ENCODE assay signal across 8 cellular contexts in the genomic region with DNA sequence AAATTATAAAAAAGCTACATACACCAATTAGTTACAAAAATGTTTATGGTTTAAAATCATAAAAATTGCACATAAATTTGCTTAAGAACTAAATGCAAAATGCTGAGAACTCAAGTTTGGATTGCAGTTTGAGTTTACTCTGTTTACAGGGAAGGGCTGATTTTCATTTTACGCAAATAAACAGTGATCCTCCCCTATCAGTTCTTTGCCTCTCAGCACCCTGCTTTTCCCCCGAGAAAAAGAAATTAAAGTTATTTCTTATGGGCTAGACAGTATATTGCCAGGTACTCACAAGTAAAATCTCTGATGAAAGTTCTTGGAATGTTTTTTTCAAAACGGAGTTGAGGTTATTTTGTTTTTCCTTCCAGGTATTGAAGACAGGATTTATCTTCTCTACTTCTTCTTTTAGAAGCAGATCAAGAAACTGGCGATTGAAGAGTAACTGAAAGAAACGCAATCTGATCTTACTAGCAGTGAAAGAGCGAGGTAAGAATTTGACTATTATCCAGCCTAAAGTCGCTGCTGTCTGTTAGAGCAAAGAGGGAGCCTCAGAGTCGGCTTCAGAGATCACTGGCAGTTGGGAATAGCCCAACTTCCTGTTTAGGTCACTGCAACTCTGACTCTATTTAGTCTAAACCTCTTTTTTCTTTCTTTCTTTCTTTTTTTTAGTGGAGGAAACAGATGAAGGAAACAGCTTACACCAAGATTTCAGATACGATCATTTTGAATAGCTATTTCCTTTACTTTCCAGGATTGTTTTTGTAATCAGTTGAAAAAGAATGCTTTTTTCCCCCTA. TPM values are rescaled to one million over a fixed set of nuclear protein-coding genes. Genes with fewer than 3 reads are reported as not detected.
DNase-seq lines count a peak whose midpoint lies in the region; TF ChIP-seq lines count a peak whose summit lies in the region.

Gene TFPI (minus strand): TSS at position 528 of the 796 bp plus-strand sequence. CDS start 50,667 bp downstream, outside the sequence.

- peak within 1 kb of the TSS; percentile 69 for H3K4me3 Mint-ChIP-seq in activated CD4-positive, alpha-beta T cell treated with anti-CD3 and anti-CD28 coated beads, Interleukin-2, amount 10 ng/mL, durations not matched to agents 24 days and 14 days
- H3K4me3 Mint-ChIP-seq in activated naive CD8-positive, alpha-beta T cell treated with anti-CD3 and anti-CD28 coated beads for 36 hours = peak within 1 kb of the TSS; percentile 32

- TF ChIP-seq CTCF in left ventricle myocardium inferior (IDR thresholded peaks at IDR 0.05; ENCODE audit: borderline replicate concordance) (no peak), retinal pigment epithelial cell (conservative IDR thresholded peaks at IDR 0.05; ENCODE audit: low read depth, low read length) (no peak)

- no peaks in the 10 kb centered on the region for H3K27me3 ChIP-seq in left ventricle myocardium inferior (ENCODE audit: low read depth)

- no peaks in the 10 kb centered on the region for H3K9me3 ChIP-seq in left ventricle myocardium inferior (replicated peaks)

- H3K36me3 ChIP-seq in left ventricle myocardium inferior = no peaks in the 10 kb centered on the region

- H3K4me3 ChIP-seq in left ventricle myocardium inferior (peak within 1 kb of the TSS; percentile 66), retinal pigment epithelial cell (ENCODE audit: low read length) (peak within 1 kb of the TSS; percentile 61)

- peaks cover 8% of the 10 kb centered on the region for H3K4me1 Mint-ChIP-seq in activated CD4-positive, alpha-beta T cell treated with anti-CD3 and anti-CD28 coated beads, Interleukin-2, amount 10 ng/mL, durations not matched to agents 24 days and 14 days
- peaks cover 8% of the 10 kb centered on the region for H3K4me1 Mint-ChIP-seq in activated naive CD8-positive, alpha-beta T cell treated with anti-CD3 and anti-CD28 coated beads for 36 hours

- no peak for DNase-seq in activated CD4-positive, alpha-beta T cell treated with anti-CD3 and anti-CD28 coated beads, Interleukin-2, amount 10 ng/mL, durations not matched to agents 24 days and 14 days
- DNase-seq in activated CD4-positive, alpha-beta T cell treated with anti-CD3 and anti-CD28 coated beads for 4 hours = no peak
- DNase-seq in activated naive CD8-positive, alpha-beta T cell treated with anti-CD3 and anti-CD28 coated beads for 36 hours = no peak
- DNase-seq in left ventricle myocardium inferior (no peak), retinal pigment epithelial cell (ENCODE audit: low read depth) (no peak), inferior parietal cortex (ENCODE audit: extremely low spot score) (no peak)
- no peak for DNase-seq in stimulated activated CD4-positive, alpha-beta T cell treated with anti-CD3 and anti-CD28 coated beads, Interleukin-1b, Interleukin-23, amount 100 ng/mL, for 48 hours
- no peak for DNase-seq in activated CD4-positive, alpha-beta T cell treated with anti-CD3 and anti-CD28 coated beads for 1 hour

- no peaks in the 10 kb centered on the region for H3K9me3 Mint-ChIP-seq in activated CD4-positive, alpha-beta T cell treated with anti-CD3 and anti-CD28 coated beads, Interleukin-2, amount 10 ng/mL, durations not matched to agents 24 days and 14 days
- peaks cover 1% of the 10 kb centered on the region for H3K9me3 Mint-ChIP-seq in activated naive CD8-positive, alpha-beta T cell treated with anti-CD3 and anti-CD28 coated beads for 36 hours

- peak within 1 kb of the TSS; percentile 45 for H3K27ac Mint-ChIP-seq in activated CD4-positive, alpha-beta T cell treated with anti-CD3 and anti-CD28 coated beads, Interleukin-2, amount 10 ng/mL, durations not matched to agents 24 days and 14 days
- no peak within 1 kb of the TSS for H3K27ac Mint-ChIP-seq in activated naive CD8-positive, alpha-beta T cell treated with anti-CD3 and anti-CD28 coated beads for 36 hours

- H3K36me3 Mint-ChIP-seq in activated CD4-positive, alpha-beta T cell treated with anti-CD3 and anti-CD28 coated beads, Interleukin-2, amount 10 ng/mL, durations not matched to agents 24 days and 14 days (ENCODE audit: low read depth) = no peaks in the 10 kb centered on the region
- H3K36me3 Mint-ChIP-seq in activated naive CD8-positive, alpha-beta T cell treated with anti-CD3 and anti-CD28 coated beads for 36 hours = no peaks in the 10 kb centered on the region

- peaks cover 11% of the 10 kb centered on the region for H3K27me3 Mint-ChIP-seq in activated CD4-positive, alpha-beta T cell treated with anti-CD3 and anti-CD28 coated beads, Interleukin-2, amount 10 ng/mL, durations not matched to agents 24 days and 14 days
- H3K27me3 Mint-ChIP-seq in activated naive CD8-positive, alpha-beta T cell treated with anti-CD3 and anti-CD28 coated beads for 36 hours = peaks cover 22% of the 10 kb centered on the region

- peak within 1 kb of the TSS; percentile 80 for H3K27ac ChIP-seq in left ventricle myocardium inferior (replicated peaks)

- intact Hi-C loops in activated CD4-positive, alpha-beta T cell treated with anti-CD3 and anti-CD28 coated beads, Interleukin-2, amount 10 ng/mL, durations not matched to agents 24 days and 14 days (cut with micrococcal nuclease) = loop anchor here (1.0 kb wide), 1 partner anchor 32 kb away; no protein-coding TSS in a partner anchor
- intact Hi-C loops in left ventricle myocardium inferior (cut with micrococcal nuclease) = no loop called here

- H3K4me1 ChIP-seq in left ventricle myocardium inferior = peaks cover 20% of the 10 kb centered on the region

RNA-seq across cellular contexts. Expression of gene TFPI, which starts in this region (rescaled TPM):
- total RNA-seq in activated CD4-positive, alpha-beta T cell treated with anti-CD3 and anti-CD28 coated beads, Interleukin-2, amount 10 ng/mL, durations not matched to agents 24 days and 14 days = 1.2 and 1.5 TPM in 2 replicates
- total RNA-seq in activated naive CD8-positive, alpha-beta T cell treated with anti-CD3 and anti-CD28 coated beads for 36 hours = not detected
- total RNA-seq in left ventricle myocardium inferior = 19.0 TPM
